In the genomic region with DNA sequence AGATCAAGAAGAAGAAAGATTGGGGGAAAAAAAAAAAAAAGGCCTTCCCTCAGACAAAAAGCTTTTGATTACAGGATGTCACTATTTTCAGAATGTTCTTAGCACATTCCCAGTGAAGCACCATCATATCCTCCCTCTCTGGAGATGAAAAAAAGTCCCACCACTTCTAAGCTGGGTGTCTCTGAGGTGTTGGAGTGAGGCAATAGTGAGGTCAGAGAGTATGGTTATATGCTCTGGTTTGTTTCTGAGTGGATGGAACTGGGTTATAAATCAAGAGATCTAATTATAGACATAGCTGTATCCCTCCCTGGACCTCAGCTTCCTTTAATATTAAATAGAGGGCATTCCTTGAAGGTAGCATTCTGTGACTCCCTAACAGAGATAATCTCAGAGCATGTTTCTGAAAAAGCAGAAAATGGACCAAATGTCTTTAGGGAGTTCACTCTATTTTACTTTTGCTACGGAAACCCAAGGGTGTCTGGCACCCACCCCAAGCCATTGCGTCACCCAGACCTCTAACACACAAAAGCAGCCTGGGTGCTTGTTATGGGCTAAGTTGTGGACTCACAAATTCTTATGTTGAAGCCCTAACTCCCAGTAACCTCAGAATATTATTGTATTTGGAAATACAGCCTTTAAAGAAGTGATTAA, we compare ENCODE assay signal across 11 cellular contexts.
DNase-seq lines count a peak whose midpoint lies in the region; ATAC-seq and TF ChIP-seq lines count a peak whose summit lies in the region.
"Had no signal": no experiment of that assay in that cellular context is flagged by ENCODE, and none has a peak within 500 bp of the region (broad histone marks: within the 10 kb centered on the region; RNA-seq: fewer than 3 reads in every experiment).

No MANE protein-coding gene starts in this region.

- H3K9me3 Mint-ChIP-seq in activated T-helper 17 cell treated with anti-CD3 and anti-CD28 coated beads, Interleukin-2, amount 50 U/mL, for 72 hours = no peaks in the 10 kb centered on the region
- H3K9me3 Mint-ChIP-seq: T-helper 2 cell treated with Interferon-gamma antibody and Interleukin-4, amounts not matched to agents 5 μg/mL and 100 μg/mL, for 36 hours had no signal

- H3K4me1 ChIP-seq in GM23248 (ENCODE audit: insufficient read depth) = peaks cover 49% of the 10 kb centered on the region

- H3K4me2 ChIP-seq in GM23248 (ENCODE audit: unreplicated experiment) = peak overlapping the region; percentile 30

- no peak overlapping the region for H2AFZ ChIP-seq in GM23248

- no peak overlapping the region for H3K27ac Mint-ChIP-seq in activated T-helper 17 cell treated with anti-CD3 and anti-CD28 coated beads, Interleukin-2, amount 50 U/mL, for 72 hours
- H3K27ac Mint-ChIP-seq: natural killer cell; T-helper 2 cell treated with Interferon-gamma antibody and Interleukin-4, amounts not matched to agents 5 μg/mL and 100 μg/mL, for 36 hours had no signal

- H3K9ac ChIP-seq in GM23248 = peak overlapping the region; percentile 8; the same call in 1 of the 2 replicates

- no peaks in the 10 kb centered on the region for H3K9me2 ChIP-seq in GM23248 (ENCODE audit: insufficient read depth)

- no peak for TF ChIP-seq CTCF in kidney epithelial cell (IDR thresholded peaks at IDR 0.05; ENCODE audit: insufficient read depth, low read length, poor library complexity, severe bottlenecking)

- peaks cover 67% of the 10 kb centered on the region for H3K79me2 ChIP-seq in GM23248 (ENCODE audit: insufficient read depth)

- 26 to 30% methylated on average over 2 of the region's 2 CpGs for WGBS in GM23248 (ENCODE audit: low coverage in 1 of 2, low lambda C conversion rate in 2 of 2, missing lambda C conversion rate in 2 of 2), 2 experiments

- peak; percentile 54 for DNase-seq in A172 (ENCODE audit: low spot score)
- DNase-seq in GM23248 = peak; percentile 70
- peak; percentile 72 for DNase-seq in kidney epithelial cell (ENCODE audit: low read depth)
- no peak for DNase-seq in central memory CD4-positive, alpha-beta T cell
- DNase-seq in activated CD8-positive, alpha-beta memory T cell treated with anti-CD3 and anti-CD28 coated beads for 24 hours = no peak
- DNase-seq in stimulated activated CD4-positive, alpha-beta T cell treated with anti-CD3 and anti-CD28 coated beads, Interleukin-1b, Interleukin-23, amount 100 ng/mL, for 48 hours = no peak
- DNase-seq: CD4-positive, alpha-beta memory T cell; natural killer cell had no signal

- no peak overlapping the region for H3K4me3 ChIP-seq in GM23248
- no peak overlapping the region for H3K4me3 ChIP-seq in kidney epithelial cell (ENCODE audit: low read depth, low read length)

- H3K36me3 ChIP-seq in GM23248 (ENCODE audit: low read depth) (no peaks in the 10 kb centered on the region), kidney epithelial cell (ENCODE audit: control insufficient read depth, insufficient read depth, low read length) (no peaks in the 10 kb centered on the region)

- H3K36me3 Mint-ChIP-seq in activated T-helper 17 cell treated with anti-CD3 and anti-CD28 coated beads, Interleukin-2, amount 50 U/mL, for 72 hours (ENCODE audit: low read depth) = peaks cover 22% of the 10 kb centered on the region
- H3K36me3 Mint-ChIP-seq: CD4-positive, alpha-beta memory T cell; natural killer cell had no signal

- no peaks in the 10 kb centered on the region for H4K20me1 ChIP-seq in GM23248 (ENCODE audit: insufficient read depth)

- no peaks in the 10 kb centered on the region for H3K27me3 Mint-ChIP-seq in activated T-helper 17 cell treated with anti-CD3 and anti-CD28 coated beads, Interleukin-2, amount 50 U/mL, for 72 hours
- H3K27me3 Mint-ChIP-seq: CD4-positive, alpha-beta memory T cell had no signal

- ATAC-seq in activated T-helper 17 cell treated with anti-CD3 and anti-CD28 coated beads, Interleukin-2, amount 50 U/mL, for 72 hours (replicated peaks) = peak; percentile 12
- no peak for ATAC-seq in HG03521 (IDR thresholded peaks at IDR 0.05; ENCODE audit: unreplicated experiment)
- ATAC-seq: natural killer cell had no signal

- H3K27me3 ChIP-seq in GM23248 (replicated peaks; ENCODE audit: insufficient read depth) (no peaks in the 10 kb centered on the region), kidney epithelial cell (ENCODE audit: control insufficient read depth, insufficient read depth, low read length) (no peaks in the 10 kb centered on the region)

- peaks cover 51% of the 10 kb centered on the region for H3F3A ChIP-seq in GM23248 (ENCODE audit: insufficient read depth)

- in situ Hi-C loops in GM23248 (cut with MboI) = no loop called here

- H3K27ac ChIP-seq in GM23248 = peak overlapping the region; percentile 58

- H3K4me3 Mint-ChIP-seq in activated T-helper 17 cell treated with anti-CD3 and anti-CD28 coated beads, Interleukin-2, amount 50 U/mL, for 72 hours = no peak overlapping the region
- H3K4me3 Mint-ChIP-seq: CD4-positive, alpha-beta memory T cell; natural killer cell; T-helper 2 cell treated with Interferon-gamma antibody and Interleukin-4, amounts not matched to agents 5 μg/mL and 100 μg/mL, for 36 hours had no signal

- H3K9me3 ChIP-seq in GM23248 (ENCODE audit: low read depth) = no peaks in the 10 kb centered on the region

- H3K4me1 Mint-ChIP-seq in activated T-helper 17 cell treated with anti-CD3 and anti-CD28 coated beads, Interleukin-2, amount 50 U/mL, for 72 hours = peaks cover 37% of the 10 kb centered on the region
- H3K4me1 Mint-ChIP-seq: natural killer cell had no signal

Comparison
In these comparisons a context has a peak if more than half of its experiments do, and no peak if none do; other contexts are left out.
1. DNase-seq: peak in A172 (single experiment), GM23248 (single experiment) and kidney epithelial cell (single experiment); none in central memory CD4-positive, alpha-beta T cell (single experiment), activated CD8-positive, alpha-beta memory T cell treated with anti-CD3 and anti-CD28 coated beads for 24 hours (single experiment) and stimulated activated CD4-positive, alpha-beta T cell treated with anti-CD3 and anti-CD28 coated beads, Interleukin-1b, Interleukin-23, amount 100 ng/mL, for 48 hours (single experiment).